ENCODE assay signal across 18 cellular contexts in genomic region chr2:230664844-230665243, GRCh38. TPM values are rescaled to one million over a fixed set of nuclear protein-coding genes. Genes with fewer than 3 reads are reported as not detected.
DNase-seq lines count a peak whose midpoint lies in the region; ATAC-seq, FAIRE-seq and TF ChIP-seq lines count a peak whose summit lies in the region.
"Had no signal": no experiment of that assay in that cellular context is flagged by ENCODE, and none has a peak within 500 bp of the region (broad histone marks: within the 10 kb centered on the region; RNA-seq: fewer than 3 reads in every experiment).

No MANE protein-coding gene starts in this region.

- peaks cover 98% of the 10 kb centered on the region for H3K4me1 Mint-ChIP-seq in activated naive CD4-positive, alpha-beta T cell treated with anti-CD3 and anti-CD28 coated beads, Interleukin-2, amount 10 ng/mL, durations not matched to agents 7 days and 5 days
- peaks cover 94% of the 10 kb centered on the region for H3K4me1 Mint-ChIP-seq in stimulated activated effector memory CD8-positive, alpha-beta T cell treated with anti-CD3 and anti-CD28 coated beads, Interleukin-12 subunit alpha, Interleukin-12 subunit beta, amount 100 ng/mL, for 72 hours

- H3K27me3 ChIP-seq in GM12878 (replicated peaks in 1 of 2; ENCODE audit: control insufficient read depth in 2 of 2, insufficient read depth in 2 of 2, low read length in 1 of 2) = no peaks in the 10 kb centered on the region

- no peak overlapping the region for H3K4me3 Mint-ChIP-seq in activated naive CD4-positive, alpha-beta T cell treated with anti-CD3 and anti-CD28 coated beads, Interleukin-2, amount 10 ng/mL, durations not matched to agents 7 days and 5 days
- peak overlapping the region; percentile 59 for H3K4me3 Mint-ChIP-seq in stimulated activated effector memory CD8-positive, alpha-beta T cell treated with anti-CD3 and anti-CD28 coated beads, Interleukin-12 subunit alpha, Interleukin-12 subunit beta, amount 100 ng/mL, for 72 hours
- H3K4me3 Mint-ChIP-seq: mesothelial cell of epicardium had no signal

- no peak for TF ChIP-seq RAD21 in GM12878 (IDR thresholded peaks at IDR 0.05; ENCODE audit: insufficient read depth, low read depth, low read length)

- H4K20me1 ChIP-seq in GM12878 (ENCODE audit: control insufficient read depth, insufficient read depth) = no peaks in the 10 kb centered on the region

- peaks cover 99% of the 10 kb centered on the region for H3K4me1 ChIP-seq in GM12878 (ENCODE audit: control insufficient read depth, insufficient read depth, low read length)

- SMC1A ChIA-PET in GM12878 (lab: Charles Lee; ENCODE audit: uncharacterized antibody, unreplicated experiment) = interaction anchor here (1.0 to 8.3 kb wide), 5 partner anchors 6 to 50 kb away, joined by 6 to 117 read pairs (median 8); no protein-coding TSS in a partner anchor

- no peak for TF ChIP-seq CTCF in GM12878 (IDR thresholded peaks at IDR 0.05 in 2 of 3, conservative IDR thresholded peaks at IDR 0.05 in 1 of 3; ENCODE audit: control insufficient read depth in 2 of 3, extremely low read depth in 1 of 3, insufficient read depth in 1 of 3, low read depth in 3 of 3, low read length in 3 of 3)

- 82% methylated on average over 7 of the region's 7 CpGs for WGBS in GM12878 (ENCODE audit: insufficient coverage, insufficient replicate concordance, low lambda C conversion rate, missing lambda C conversion rate)

- H3K9me3 Mint-ChIP-seq in activated naive CD4-positive, alpha-beta T cell treated with anti-CD3 and anti-CD28 coated beads, Interleukin-2, amount 10 ng/mL, durations not matched to agents 7 days and 5 days = no peaks in the 10 kb centered on the region
- no peaks in the 10 kb centered on the region for H3K9me3 Mint-ChIP-seq in stimulated activated effector memory CD8-positive, alpha-beta T cell treated with anti-CD3 and anti-CD28 coated beads, Interleukin-12 subunit alpha, Interleukin-12 subunit beta, amount 100 ng/mL, for 72 hours
- H3K9me3 Mint-ChIP-seq: mesothelial cell of epicardium had no signal

- no TSS peak for BruUV-seq in GM12878 (replicated peaks; lab: Mats Ljungman, UMichigan)

- H3K9me3 ChIP-seq in KOPT-K1 (ENCODE audit: insufficient read depth, low read length, poor library complexity, severe bottlenecking) (no peaks in the 10 kb centered on the region), GM12878 (replicated peaks; ENCODE audit: control insufficient read depth, insufficient read depth, low read length) (no peaks in the 10 kb centered on the region)
- H3K9me3 ChIP-seq: thoracic aorta had no signal

- no peak for TF ChIP-seq POLR2A in GM12878 (IDR thresholded peaks at IDR 0.05; ENCODE audit: low read depth, low read length)

- in situ Hi-C loops in GM12878 (cut with MboI) = loop anchor here (10.0 kb wide), 1 partner anchor 290 kb away; no protein-coding TSS in a partner anchor

- no peak overlapping the region for H3K9ac ChIP-seq in GM12878 (ENCODE audit: control insufficient read depth, insufficient read depth, low read length)
- H3K9ac ChIP-seq: GM23248 had no signal

- RAD21 ChIA-PET in GM12878 (lab: Charles Lee; ENCODE audit: unreplicated experiment) = interaction anchor here (1.1 to 4.0 kb wide), 3 partner anchors 29 to 49 kb away, joined by 3 to 36 read pairs (median 4); no protein-coding TSS in a partner anchor

- ATAC-seq in GM12878 (no peak), HG03108 (IDR thresholded peaks at IDR 0.05; ENCODE audit: unreplicated experiment) (no peak)
- ATAC-seq in stimulated activated effector memory CD8-positive, alpha-beta T cell treated with anti-CD3 and anti-CD28 coated beads, Interleukin-12 subunit alpha, Interleukin-12 subunit beta, amount 100 ng/mL, for 72 hours = no peak
- ATAC-seq: sciatic nerve had no signal

- no peak for DNase-seq in activated naive CD4-positive, alpha-beta T cell treated with anti-CD3 and anti-CD28 coated beads, Interleukin-2, amount 10 ng/mL, durations not matched to agents 7 days and 5 days
- no peak for DNase-seq in activated naive CD4-positive, alpha-beta T cell treated with Interleukin-2 at 50 U/mL for 16 hours
- no peak for DNase-seq in GM12878 (ENCODE audit: low read depth, low spot score)
- DNase-seq in stimulated activated effector memory CD8-positive, alpha-beta T cell treated with anti-CD3 and anti-CD28 coated beads, Interleukin-12 subunit alpha, Interleukin-12 subunit beta, amount 100 ng/mL, for 72 hours (ENCODE audit: low spot score in 2 of 2) = no peak
- DNase-seq in NCI-H2081 treated with DMSO at 0.1 percent for 48 hours (lab: John Stamatoyannopoulos, UW) = no peak
- no peak for DNase-seq in medulla oblongata (ENCODE audit: extremely low spot score)
- DNase-seq: Calu3; GM23248; NCI-H1930; SHP77 treated with DMSO at 0.1 percent for 48 hours; stimulated activated CD4-positive, alpha-beta T cell treated with anti-CD3 and anti-CD28 coated beads, Interleukin-2, amount 100 ng/mL, for 24 hours; T-helper 9 cell had no signal

- peak overlapping the region; percentile 96 for H3K27ac Mint-ChIP-seq in activated naive CD4-positive, alpha-beta T cell treated with anti-CD3 and anti-CD28 coated beads, Interleukin-2, amount 10 ng/mL, durations not matched to agents 7 days and 5 days
- H3K27ac Mint-ChIP-seq in stimulated activated effector memory CD8-positive, alpha-beta T cell treated with anti-CD3 and anti-CD28 coated beads, Interleukin-12 subunit alpha, Interleukin-12 subunit beta, amount 100 ng/mL, for 72 hours = peak overlapping the region; percentile 85
- H3K27ac Mint-ChIP-seq: mesothelial cell of epicardium had no signal

- POLR2A ChIA-PET in GM12878 (lab: Charles Lee) = interaction anchor here (0.6 to 1.8 kb wide), 4 partner anchors 28 to 50 kb away, joined by 3 to 9 read pairs (median 4); no protein-coding TSS in a partner anchor

- no peak overlapping the region for H3K4me3 ChIP-seq in GM12878
- H3K4me3 ChIP-seq: GM23248, thoracic aorta had no signal

- no peak for TF ChIP-seq EP300 in GM12878 (IDR thresholded peaks at IDR 0.05; ENCODE audit: borderline replicate concordance in 1 of 2, control insufficient read depth in 1 of 2, low read depth in 2 of 2, low read length in 2 of 2)

- no peaks in the 10 kb centered on the region; the same call in 1 of the 2 replicates for H3K79me2 ChIP-seq in GM12878 (ENCODE audit: control insufficient read depth, insufficient read depth, low read length)

- CTCF ChIA-PET in activated naive CD4-positive, alpha-beta T cell treated with anti-CD3 and anti-CD28 coated beads, Interleukin-2, amount 10 ng/mL, durations not matched to agents 7 days and 5 days (lab: Charles Lee) = interaction anchor here (1.0 kb wide), 1 partner anchor 12 kb away, joined by 3 read pairs; no protein-coding TSS in a partner anchor
- CTCF ChIA-PET in GM12878 (lab: Yijun Ruan, JAX) = interaction anchor here (0.6 to 1.6 kb wide), 3 partner anchors 20 to 770 kb away, joined by 3 to 9 read pairs (median 3); no protein-coding TSS in a partner anchor

- intact Hi-C loops in GM12878 (cut with micrococcal nuclease; ENCODE audit: unreplicated experiment) = loop anchor here (5.0 to 10.0 kb wide), 3 partner anchors 112 to 310 kb away; no protein-coding TSS in a partner anchor

- no peaks in the 10 kb centered on the region for H3K27me3 Mint-ChIP-seq in activated naive CD4-positive, alpha-beta T cell treated with anti-CD3 and anti-CD28 coated beads, Interleukin-2, amount 10 ng/mL, durations not matched to agents 7 days and 5 days

- H3K27ac ChIP-seq in KOPT-K1 (ENCODE audit: low read depth, low read length, poor library complexity, severe bottlenecking) (peak overlapping the region; percentile 99), GM12878 (ENCODE audit: control insufficient read depth, insufficient read depth) (peak overlapping the region; percentile 91)
- H3K27ac ChIP-seq: GM23248, thoracic aorta had no signal

- H2AFZ ChIP-seq in GM12878 (ENCODE audit: control insufficient read depth, low read depth, low read length) = peak overlapping the region; percentile 66
- H2AFZ ChIP-seq: GM23248 had no signal

- H3K36me3 ChIP-seq in KOPT-K1 (ENCODE audit: insufficient read depth, low read length) (no peaks in the 10 kb centered on the region), GM12878 (ENCODE audit: control insufficient read depth in 2 of 2, insufficient read depth in 2 of 2, low read length in 1 of 2) (no peaks in the 10 kb centered on the region)
- H3K36me3 ChIP-seq: thoracic aorta had no signal

- peak overlapping the region; percentile 22; the same call in 1 of the 2 replicates for H3K4me2 ChIP-seq in GM12878 (ENCODE audit: control insufficient read depth, insufficient read depth)

- H3K36me3 Mint-ChIP-seq in activated naive CD4-positive, alpha-beta T cell treated with anti-CD3 and anti-CD28 coated beads, Interleukin-2, amount 10 ng/mL, durations not matched to agents 7 days and 5 days = no peaks in the 10 kb centered on the region
- peaks cover 18% of the 10 kb centered on the region for H3K36me3 Mint-ChIP-seq in stimulated activated effector memory CD8-positive, alpha-beta T cell treated with anti-CD3 and anti-CD28 coated beads, Interleukin-12 subunit alpha, Interleukin-12 subunit beta, amount 100 ng/mL, for 72 hours
- H3K36me3 Mint-ChIP-seq: mesothelial cell of epicardium had no signal

- FAIRE-seq in GM12878 (lab: Jason Lieb, UNC) = no peak
- FAIRE-seq: astrocyte had no signal

RNA-seq across cellular contexts. Expression of gene CAB39, which starts 47.8 kb away (rescaled TPM):
- total RNA-seq in GM12878 (2013; cell fraction: nucleolus; rRNA removed) = 112 and 114 TPM in 2 replicates
- 65.0 and 66.7 TPM in 2 replicates for total RNA-seq in GM12878 (2014; rRNA removed)
- 88.0 and 90.4 TPM in 2 replicates for total RNA-seq in GM12878 (2014; rRNA removed; fragmentation: Illumina TruSeq; extraction: Trizol)
- total RNA-seq in GM12878 (2021) = 76.0 and 78.6 TPM in 2 replicates
- 28.1 TPM for polyA plus RNA-seq in GM12878 (2011; ENCODE audit: low read depth)
- 129 and 157 TPM in 2 replicates for polyA plus RNA-seq in GM12878 (2011; rRNA removed)
- polyA plus RNA-seq in GM12878 (2011; cell fraction: cytosol; rRNA removed) = 49.4 and 63.1 TPM in 2 replicates
- 53.4 and 55.1 TPM in 2 replicates for polyA plus RNA-seq in GM12878 (2011; cell fraction: nucleus; rRNA removed)
- polyA plus RNA-seq in GM12878 (2012) = 36.8 and 45.6 TPM in 2 replicates
- polyA plus RNA-seq in GM12878 (2014; fragmentation: Illumina TruSeq; extraction: Trizol) = 86.0 and 90.8 TPM in 2 replicates
- polyA plus RNA-seq in GM12878 (2014; fragmentation: Nextera tagmentation; extraction: Ambion mirVana) = 10 to 100 TPM; 37.2 to 42.8 TPM
- 54.8 and 59.9 TPM in 2 replicates for polyA plus RNA-seq in GM12878 (2014; rRNA removed)
- 10 to 100 TPM; 13.3 to 60.8 TPM for polyA plus RNA-seq in GM12878 (2016; fragmentation: Nextera tagmentation; extraction: Ambion mirVana)
- polyA minus RNA-seq in GM12878 (2011; rRNA and poly(A)+ RNA removed) = 119 and 163 TPM in 2 replicates
- polyA minus RNA-seq in GM12878 (2011; cell fraction: cytosol; rRNA and poly(A)+ RNA removed) = 63.6 and 69.4 TPM in 2 replicates
- 36.1 and 66.9 TPM in 2 replicates for polyA minus RNA-seq in GM12878 (2011; cell fraction: nucleus; rRNA and poly(A)+ RNA removed)
